ENCODE assay signal across 9 cellular contexts in the genomic region with DNA sequence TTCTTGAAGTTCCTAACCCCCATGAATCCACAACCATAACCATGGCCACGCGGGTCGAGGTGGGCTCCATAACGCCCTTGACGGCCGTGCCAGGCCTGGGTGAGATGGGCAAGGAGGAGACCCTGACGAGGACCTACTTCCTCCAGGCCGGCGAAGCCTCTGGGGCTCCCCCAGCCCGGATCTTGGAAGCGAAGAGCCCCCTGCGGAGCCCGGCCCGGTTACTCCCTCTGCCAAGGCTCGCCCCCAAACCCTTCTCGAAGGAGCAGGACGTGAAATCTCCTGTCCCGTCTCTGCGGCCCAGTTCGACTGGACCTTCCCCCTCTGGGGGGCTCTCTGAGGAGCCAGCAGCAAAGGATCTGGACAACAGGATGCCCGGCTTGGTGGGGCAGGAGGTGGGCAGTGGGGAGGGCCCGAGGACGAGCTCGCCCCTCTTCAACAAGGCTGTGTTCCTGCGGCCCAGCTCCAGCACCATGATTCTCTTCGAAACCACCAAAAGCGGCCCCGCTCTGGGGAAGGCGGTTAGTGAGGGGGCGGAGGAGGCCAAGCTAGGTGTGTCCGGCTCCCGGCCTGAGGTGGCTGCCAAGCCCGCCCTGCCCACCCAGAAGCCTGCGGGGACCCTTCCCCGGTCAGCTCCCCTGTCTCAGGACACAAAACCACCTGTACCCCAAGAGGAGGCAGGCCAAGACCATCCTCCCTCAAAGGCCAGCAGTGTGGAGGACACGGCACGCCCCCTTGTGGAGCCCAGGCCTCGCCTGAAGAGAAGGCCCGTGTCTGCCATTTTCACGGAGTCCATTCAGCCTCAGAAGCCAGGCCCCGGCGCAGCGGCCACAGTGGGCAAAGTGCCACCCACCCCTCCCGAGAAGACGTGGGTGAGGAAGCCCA.
A peak's percentile ranks its signal among the peaks of the same experiment; 100 is the strongest.
DNase-seq lines count a peak whose midpoint lies in the region; ATAC-seq, FAIRE-seq and TF ChIP-seq lines count a peak whose summit lies in the region.
"Had no signal": no experiment of that assay in that cellular context is flagged by ENCODE, and none has a peak within 500 bp of the region (broad histone marks: within the 10 kb centered on the region; RNA-seq: fewer than 3 reads in every experiment).

No MANE protein-coding gene starts in this region.

- H3K4me2 ChIP-seq in K562 (ENCODE audit: insufficient read depth, low read length): no peak overlapping the region

- H3K27ac Mint-ChIP-seq in HFFc6: no peak overlapping the region
- H3K27ac Mint-ChIP-seq: naive B cell had no signal

- H3K4me3 ChIP-seq in AG04449 (ENCODE audit: low read depth, low read length) (no peak overlapping the region), K562 (no peak overlapping the region), liver (ENCODE audit: low read depth in 1 of 3, low read length in 3 of 3) (no peak overlapping the region)

- peaks cover 0 to 10% of the 10 kb centered on the region in 2 experiments; a peak in 2 of 5 replicates for H3K4me1 ChIP-seq in K562 (replicated peaks in 1 of 2; ENCODE audit: control insufficient read depth in 2 of 2, insufficient read depth in 2 of 2, low read length in 2 of 2)
- peaks cover 0 to 3% (median 0%) of the 10 kb centered on the region in 4 donors for H3K4me1 ChIP-seq in liver (ENCODE audit: control insufficient read depth in 4 of 4, insufficient read depth in 4 of 4, low read length in 3 of 4)

- H3K27ac ChIP-seq in K562 (ENCODE audit: extremely low read depth, low read depth, low read length): no peak overlapping the region
- no peak overlapping the region for H3K27ac ChIP-seq in liver (ENCODE audit: low read depth in 1 of 2, low read length in 2 of 2)

- H3K36me3 ChIP-seq in K562 (ENCODE audit: control insufficient read depth, insufficient read depth, low read length) (no peaks in the 10 kb centered on the region), liver (ENCODE audit: control insufficient read depth in 4 of 4, insufficient read depth in 3 of 4, low read depth in 1 of 4, low read length in 3 of 4) (no peaks in the 10 kb centered on the region)

- H3K4me1 Mint-ChIP-seq in HFFc6 (ENCODE audit: low read depth): peaks cover 28% of the 10 kb centered on the region
- H3K4me1 Mint-ChIP-seq: naive B cell had no signal

- no peaks in the 10 kb centered on the region for H3K9me1 ChIP-seq in K562 (ENCODE audit: control insufficient read depth, insufficient read depth, low read length)

- DNase-seq in AG04449 (ENCODE audit: low read depth, low spot score): no peak
- no peak for DNase-seq in HFFc6
- peak; percentile 37 to 45 (median 42) for DNase-seq in K562 (ENCODE audit: extremely low read depth in 1 of 4, low spot score in 3 of 4)
- no peak for DNase-seq in cortex of kidney (lab: John Stamatoyannopoulos, UW)
- DNase-seq in effector CD8-positive, alpha-beta T cell (lab: John Stamatoyannopoulos, UW): no peak
- DNase-seq: naive B cell had no signal

- H3K27me3 Mint-ChIP-seq in HFFc6 (ENCODE audit: insufficient read depth): peaks cover 3% of the 10 kb centered on the region

- POLR2A ChIA-PET in AG04449 (lab: Yijun Ruan, JAX) (interaction anchor here (0.6 kb wide), 1 partner anchor 39 kb away, joined by 3 read pairs; no protein-coding TSS in a partner anchor), K562 (lab: Yijun Ruan, JAX) (interaction anchor here (0.6 kb wide), 1 partner anchor 22 kb away, joined by 3 read pairs; no protein-coding TSS in a partner anchor)

- intact Hi-C loops in K562 (cut with micrococcal nuclease): no loop called here

- H3K9ac ChIP-seq in K562 (ENCODE audit: insufficient read depth in 1 of 2, low read depth in 2 of 2, low read length in 2 of 2): 0 out of 4 replicates have a peak overlapping the region, but pooled peaks of 1 of the 2 experiments have one; percentile 50
- no peak overlapping the region for H3K9ac ChIP-seq in liver (ENCODE audit: low read depth in 1 of 2, low read length in 2 of 2)

- WGBS in K562 (ENCODE audit: insufficient coverage, low coverage, missing lambda C conversion rate): 13% methylated on average over 20 of the region's 45 CpGs
- whole genome bisulfite sequencing in liver: 91% methylated on average over 45 of the region's 45 CpGs

- FAIRE-seq in K562 (lab: Jason Lieb, UNC): no peak

- in situ Hi-C loops in K562 (cut with MboI): loop anchor here (25.0 kb wide), 1 partner anchor 366 kb away; no protein-coding TSS in a partner anchor

- TF ChIP-seq POLR2A in K562 (conservative IDR thresholded peaks at IDR 0.05): no peak

- H3K9me3 Mint-ChIP-seq in HFFc6: peaks cover 24% of the 10 kb centered on the region
- H3K9me3 Mint-ChIP-seq: naive B cell had no signal

- TF ChIP-seq RAD21 in K562 (CRISPR knock-in tag; conservative IDR thresholded peaks at IDR 0.05 in 1 of 2, IDR thresholded peaks at IDR 0.05 in 1 of 2) (peak in 1 of 2 experiments; percentile 54; a peak in 2 of 4 replicates), liver (IDR thresholded peaks at IDR 0.05) (peak; percentile 37 to 69)

- ATAC-seq in K562 (peak; percentile 94), GM18520 (IDR thresholded peaks at IDR 0.05; ENCODE audit: unreplicated experiment) (no peak), HG02623 (IDR thresholded peaks at IDR 0.05; ENCODE audit: unreplicated experiment) (no peak)

- H3K79me2 ChIP-seq in K562 (ENCODE audit: control insufficient read depth, insufficient read depth, low read length): no peaks in the 10 kb centered on the region

- TF ChIP-seq CTCF in AG04449 (IDR thresholded peaks at IDR 0.05; ENCODE audit: insufficient read depth, low read length, missing control alignments) (peak; percentile 16), HFFc6 (IDR thresholded peaks at IDR 0.05) (peak; percentile 52; the same call in 1 of the 2 replicates), K562 (IDR thresholded peaks at IDR 0.05 in 2 of 3, conservative IDR thresholded peaks at IDR 0.05 in 1 of 3; ENCODE audit: insufficient read depth in 2 of 3, low read depth in 1 of 3, low read length in 3 of 3) (peak; percentile 53 to 64 (median 62)), liver (IDR thresholded peaks at IDR 0.05; ENCODE audit: low read depth, low read length, missing input control) (peak; percentile 24)

- CTCF ChIA-PET in AG04449 (lab: Yijun Ruan, JAX) (no interaction called here), K562 (lab: Yijun Ruan, JAX; ENCODE audit: low intra/inter-chr PET ratio) (interaction anchor here (0.5 kb wide), 1 partner anchor 18 kb away, joined by 3 read pairs; no protein-coding TSS in a partner anchor)

- no peaks in the 10 kb centered on the region for H3K36me3 Mint-ChIP-seq in HFFc6 (ENCODE audit: low read depth)
- H3K36me3 Mint-ChIP-seq: naive B cell had no signal

- no peak overlapping the region for H3K4me3 Mint-ChIP-seq in HFFc6
- H3K4me3 Mint-ChIP-seq: naive B cell had no signal

- peaks cover 4% of the 10 kb centered on the region; the same call in 1 of the 2 replicates for H4K20me1 ChIP-seq in K562 (replicated peaks; ENCODE audit: control insufficient read depth, insufficient read depth, low read length)

- no peak for TF ChIP-seq EP300 in K562 (IDR thresholded peaks at IDR 0.05; ENCODE audit: low read length)

- peak overlapping the region; percentile 74; the same call in 1 of the 2 replicates for H2AFZ ChIP-seq in K562 (ENCODE audit: low read depth, low read length)

- H3K27me3 ChIP-seq in K562 (ENCODE audit: control insufficient read depth in 2 of 2, insufficient read depth in 2 of 2, low read length in 2 of 2) (peaks cover 0 to 15% of the 10 kb centered on the region in 2 experiments; a peak in 2 of 5 replicates), liver (ENCODE audit: control insufficient read depth in 4 of 4, insufficient read depth in 4 of 4, low read length in 3 of 4) (no peaks in the 10 kb centered on the region)

- no TSS peak for BruUV-seq in K562 (replicated peaks; lab: Mats Ljungman, UMichigan)

- no peaks in the 10 kb centered on the region for H3K9me3 ChIP-seq in K562 (replicated peaks; ENCODE audit: control insufficient read depth, insufficient read depth, low read depth, low read length)
- no peaks in the 10 kb centered on the region for H3K9me3 ChIP-seq in liver (ENCODE audit: control insufficient read depth in 4 of 4, low read length in 3 of 4)

TF ChIP-seq in K562, 482 proteins besides CTCF, POLR2A, EP300 and RAD21 (continues in another document):
- TF ChIP-seq MYNN (IDR thresholded peaks at IDR 0.05): no peak
- no peak for TF ChIP-seq MYNN (CRISPR knock-in tag; IDR thresholded peaks at IDR 0.05)
- TF ChIP-seq YY1 (IDR thresholded peaks at IDR 0.05; ENCODE audit: borderline replicate concordance in 1 of 3, control insufficient read depth in 1 of 3, extremely low read depth in 1 of 3, insufficient read depth in 3 of 3, insufficient read length in 1 of 3, insufficient replicate concordance in 2 of 3, low read depth in 1 of 3, low read length in 2 of 3): peak in 2 of 3 experiments; percentile 11 to 79

TF ChIP-seq in liver, 16 proteins besides CTCF, POLR2A, EP300 and RAD21:
- TF ChIP-seq FOXA2 (IDR thresholded peaks at IDR 0.05): no peak
- TF ChIP-seq HNF4G (IDR thresholded peaks at IDR 0.05): no peak
- TF ChIP-seq, protein P1, sequence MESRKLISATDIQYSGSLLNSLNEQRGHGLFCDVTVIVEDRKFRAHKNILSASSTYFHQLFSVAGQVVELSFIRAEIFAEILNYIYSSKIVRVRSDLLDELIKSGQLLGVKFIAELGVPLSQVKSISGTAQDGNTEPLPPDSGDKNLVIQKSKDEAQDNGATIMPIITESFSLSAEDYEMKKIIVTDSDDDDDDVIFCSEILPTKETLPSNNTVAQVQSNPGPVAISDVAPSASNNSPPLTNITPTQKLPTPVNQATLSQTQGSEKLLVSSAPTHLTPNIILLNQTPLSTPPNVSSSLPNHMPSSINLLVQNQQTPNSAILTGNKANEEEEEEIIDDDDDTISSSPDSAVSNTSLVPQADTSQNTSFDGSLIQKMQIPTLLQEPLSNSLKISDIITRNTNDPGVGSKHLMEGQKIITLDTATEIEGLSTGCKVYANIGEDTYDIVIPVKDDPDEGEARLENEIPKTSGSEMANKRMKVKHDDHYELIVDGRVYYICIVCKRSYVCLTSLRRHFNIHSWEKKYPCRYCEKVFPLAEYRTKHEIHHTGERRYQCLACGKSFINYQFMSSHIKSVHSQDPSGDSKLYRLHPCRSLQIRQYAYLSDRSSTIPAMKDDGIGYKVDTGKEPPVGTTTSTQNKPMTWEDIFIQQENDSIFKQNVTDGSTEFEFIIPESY (IDR thresholded peaks at IDR 0.05): no peak
- no peak for TF ChIP-seq GABPA (IDR thresholded peaks at IDR 0.05 in 1 of 2, conservative IDR thresholded peaks at IDR 0.05 in 1 of 2)
- TF ChIP-seq SP1 (IDR thresholded peaks at IDR 0.05): no peak
- TF ChIP-seq, protein P2, sequence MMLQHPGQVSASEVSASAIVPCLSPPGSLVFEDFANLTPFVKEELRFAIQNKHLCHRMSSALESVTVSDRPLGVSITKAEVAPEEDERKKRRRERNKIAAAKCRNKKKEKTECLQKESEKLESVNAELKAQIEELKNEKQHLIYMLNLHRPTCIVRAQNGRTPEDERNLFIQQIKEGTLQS (IDR thresholded peaks at IDR 0.05): no peak
- no peak for TF ChIP-seq NR2F2 (IDR thresholded peaks at IDR 0.05)
- no peak for TF ChIP-seq HNF4A (conservative IDR thresholded peaks at IDR 0.05)
- no peak for TF ChIP-seq TAF1 (conservative IDR thresholded peaks at IDR 0.05)
TF ChIP-seq in liver: peak in this region for 0.

Comparison
In these comparisons a context has a peak if more than half of its experiments do, and no peak if none do; other contexts are left out.
1. DNase-seq: peak in K562 (4 of 4); none in AG04449 (single experiment), HFFc6 (single experiment), cortex of kidney (single experiment) and effector CD8-positive, alpha-beta T cell (single experiment).
2. Peak in every context shown above with its lines, with median percentiles within 50 percentile points of each other: CTCF ChIP-seq.